Comparison of ENCODE assay signal across 20 cellular contexts in the genomic region with DNA sequence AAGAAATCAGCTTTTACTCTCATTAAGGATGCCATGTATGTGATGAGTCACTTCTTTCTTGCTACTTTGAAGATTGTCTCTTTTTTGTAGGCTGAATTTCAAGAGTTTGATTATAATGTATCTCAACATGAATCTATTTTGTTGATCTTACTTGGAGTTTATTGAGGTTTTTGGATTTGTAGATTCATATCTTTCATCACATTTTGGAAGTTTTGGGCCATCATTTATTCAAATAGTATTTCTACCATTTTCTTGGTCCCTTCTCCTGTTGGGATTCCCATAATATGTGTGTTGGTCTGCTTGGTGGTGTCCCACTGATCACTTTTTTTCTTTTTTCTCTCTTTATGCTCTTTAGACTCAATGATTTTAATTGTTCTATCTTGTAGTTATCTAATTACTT.
DNase-seq lines count a peak whose midpoint lies in the region; ATAC-seq, FAIRE-seq and TF ChIP-seq lines count a peak whose summit lies in the region.
"Had no signal": no experiment of that assay in that cellular context is flagged by ENCODE, and none has a peak within 500 bp of the region (broad histone marks: within the 10 kb centered on the region; RNA-seq: fewer than 3 reads in every experiment).

No MANE protein-coding gene starts in this region.

- FAIRE-seq in HepG2 (lab: Jason Lieb, UNC), result no peak
- FAIRE-seq: A549, GM12878, H1 had no signal

- intact Hi-C loops in HepG2 (cut with micrococcal nuclease; ENCODE audit: unreplicated experiment), result no loop called here
- intact Hi-C loops in right lobe of liver (cut with DNase I), result no loop called here
- intact Hi-C loops in posterior vena cava (cut with DNase I), result no loop called here

- no peak overlapping the region for H3K4me3 ChIP-seq in HepG2 (replicated peaks in 1 of 3; ENCODE audit: insufficient read depth in 1 of 3, low read depth in 2 of 3, low read length in 3 of 3)
- no peak overlapping the region for H3K4me3 ChIP-seq in right lobe of liver
- H3K4me3 ChIP-seq in fibroblast of mammary gland (ENCODE audit: control insufficient read depth, low read depth, low read length), result no peak overlapping the region
- H3K4me3 ChIP-seq in brain microvascular endothelial cell (ENCODE audit: low read depth, low read length), result no peak overlapping the region
- H3K4me3 ChIP-seq: A549, GM12878 had no signal

- TF ChIP-seq RAD21 in HepG2 (CRISPR knock-in tag; IDR thresholded peaks at IDR 0.05), result no peak

- no peak overlapping the region for H2AFZ ChIP-seq in HepG2 (ENCODE audit: low read length)

- POLR2A ChIA-PET in HepG2 (lab: Yijun Ruan, JAX), result no interaction called here

- no peak overlapping the region for H3K9ac ChIP-seq in HepG2 (ENCODE audit: insufficient read depth, low read depth, low read length)

- no peaks in the 10 kb centered on the region for H4K20me1 ChIP-seq in HepG2 (ENCODE audit: insufficient read depth, low read length)

- no peak for TF ChIP-seq POLR2A in HepG2 (IDR thresholded peaks at IDR 0.05; ENCODE audit: insufficient read depth in 1 of 2, low read depth in 2 of 2, low read length in 2 of 2)
- no peak for TF ChIP-seq POLR2A in right lobe of liver (IDR thresholded peaks at IDR 0.05)

- H3K36me3 ChIP-seq in HepG2 (replicated peaks in 1 of 2; ENCODE audit: control insufficient read depth in 1 of 2, insufficient read depth in 2 of 2, low read length in 2 of 2) (no peaks in the 10 kb centered on the region), right lobe of liver (no peaks in the 10 kb centered on the region), brain microvascular endothelial cell (replicated peaks) (no peaks in the 10 kb centered on the region)

- no peak for ATAC-seq in HepG2
- ATAC-seq in right lobe of liver, result no peak
- ATAC-seq in HG03139 (IDR thresholded peaks at IDR 0.05; ENCODE audit: unreplicated experiment), result no peak
- ATAC-seq: A549, GM12878 had no signal

- in situ Hi-C loops in HepG2 (cut with HindIII; ENCODE audit: extremely low pct_ligation_motif_present, low pct_unique_long_range_greater_than_20kb) (no loop called here), brain microvascular endothelial cell (cut with HindIII; ENCODE audit: low pct_ligation_motif_present, low sequenced_read_pairs) (no loop called here)

- no peaks in the 10 kb centered on the region for H3K79me2 ChIP-seq in HepG2 (ENCODE audit: insufficient read depth, low read length)

- no peak overlapping the region for H3K4me2 ChIP-seq in HepG2 (ENCODE audit: low read depth, low read length)
- H3K4me2 ChIP-seq: A549 had no signal

- DNase-seq in HepG2 (ENCODE audit: low spot score) (no peak), right lobe of liver (no peak), amniotic epithelial cell (ENCODE audit: low read depth) (peak; percentile 12), fibroblast of mammary gland (ENCODE audit: low read depth) (peak; percentile 8), brain microvascular endothelial cell (no peak), posterior vena cava (ENCODE audit: low spot score) (no peak), DMS79 (lab: John Stamatoyannopoulos, UW) (no peak)
- DNase-seq: AML-193; Caco-2; CD4-positive, alpha-beta T cell; DMS79 treated with DMSO at 0.1 percent for 48 hours; H9; IMR-90 had no signal

- no peaks in the 10 kb centered on the region for H3K4me1 ChIP-seq in HepG2 (ENCODE audit: insufficient read depth, low read length)
- no peaks in the 10 kb centered on the region for H3K4me1 ChIP-seq in right lobe of liver
- H3K4me1 ChIP-seq: A549, Caco-2 had no signal

- H3K9me3 ChIP-seq in HepG2 (ENCODE audit: low read length) (peaks cover 75% of the 10 kb centered on the region), right lobe of liver (peaks cover 0 to 19% (median 8%) of the 10 kb centered on the region in 4 donors)
- H3K9me3 ChIP-seq: Caco-2 had no signal

- H3K27me3 ChIP-seq in HepG2 (ENCODE audit: control insufficient read depth in 1 of 2, insufficient read depth in 2 of 2, low read length in 2 of 2), result no peaks in the 10 kb centered on the region
- H3K27me3 ChIP-seq in right lobe of liver, result no peaks in the 10 kb centered on the region
- no peaks in the 10 kb centered on the region for H3K27me3 ChIP-seq in brain microvascular endothelial cell (replicated peaks)

- H3K27ac ChIP-seq in HepG2 (ENCODE audit: extremely low read length, insufficient read depth, low read length) (no peak overlapping the region), right lobe of liver (no peak overlapping the region), brain microvascular endothelial cell (no peak overlapping the region)
- H3K27ac ChIP-seq: 22Rv1, A549, C4-2B, HL-60 had no signal

- no TSS peak for BruUV-seq in HepG2 (replicated peaks; lab: Mats Ljungman, UMichigan)

- CTCF ChIA-PET in HepG2 (lab: Yijun Ruan, JAX; ENCODE audit: low intra/inter-chr PET ratio, low total read pairs), result no interaction called here

- no peak for TF ChIP-seq CTCF in HepG2 (CRISPR knock-in tag; IDR thresholded peaks at IDR 0.05)
- no peak for TF ChIP-seq CTCF in right lobe of liver (IDR thresholded peaks at IDR 0.05)
- no peak for TF ChIP-seq CTCF in fibroblast of mammary gland (conservative IDR thresholded peaks at IDR 0.05; ENCODE audit: control insufficient read depth, insufficient read depth, low read depth, low read length)
- no peak for TF ChIP-seq CTCF in brain microvascular endothelial cell (IDR thresholded peaks at IDR 0.05; ENCODE audit: low read depth, low read length, missing control alignments)

- TF ChIP-seq EP300 in HepG2 (IDR thresholded peaks at IDR 0.05; ENCODE audit: low read depth in 2 of 2, low read length in 2 of 2) (no peak), HepG2 (CRISPR knock-in tag; IDR thresholded peaks at IDR 0.05; ENCODE audit: borderline replicate concordance) (no peak)

TF ChIP-seq in HepG2, 621 proteins besides CTCF, POLR2A, EP300 and RAD21:
- TF ChIP-seq TRIM24 (CRISPR knock-in tag; IDR thresholded peaks at IDR 0.05) (no peak), ZNF558 (CRISPR knock-in tag; IDR thresholded peaks at IDR 0.05; ENCODE audit: borderline replicate concordance) (peak; percentile 58; the same call in 1 of the 2 replicates)
- TF ChIP-seq, protein P1, sequence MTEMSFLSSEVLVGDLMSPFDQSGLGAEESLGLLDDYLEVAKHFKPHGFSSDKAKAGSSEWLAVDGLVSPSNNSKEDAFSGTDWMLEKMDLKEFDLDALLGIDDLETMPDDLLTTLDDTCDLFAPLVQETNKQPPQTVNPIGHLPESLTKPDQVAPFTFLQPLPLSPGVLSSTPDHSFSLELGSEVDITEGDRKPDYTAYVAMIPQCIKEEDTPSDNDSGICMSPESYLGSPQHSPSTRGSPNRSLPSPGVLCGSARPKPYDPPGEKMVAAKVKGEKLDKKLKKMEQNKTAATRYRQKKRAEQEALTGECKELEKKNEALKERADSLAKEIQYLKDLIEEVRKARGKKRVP (CRISPR knock-in tag; IDR thresholded peaks at IDR 0.05), result no peak

Comparison
In these comparisons a context has a peak if more than half of its experiments do, and no peak if none do; other contexts are left out.
1. DNase-seq: peak in amniotic epithelial cell (single experiment) and fibroblast of mammary gland (single experiment); none in HepG2 (single experiment), right lobe of liver (0 of 3), brain microvascular endothelial cell (single experiment), posterior vena cava (single experiment) and DMS79 (single experiment).